ENCODE assay signal across 1 cellular context in the genomic region with DNA sequence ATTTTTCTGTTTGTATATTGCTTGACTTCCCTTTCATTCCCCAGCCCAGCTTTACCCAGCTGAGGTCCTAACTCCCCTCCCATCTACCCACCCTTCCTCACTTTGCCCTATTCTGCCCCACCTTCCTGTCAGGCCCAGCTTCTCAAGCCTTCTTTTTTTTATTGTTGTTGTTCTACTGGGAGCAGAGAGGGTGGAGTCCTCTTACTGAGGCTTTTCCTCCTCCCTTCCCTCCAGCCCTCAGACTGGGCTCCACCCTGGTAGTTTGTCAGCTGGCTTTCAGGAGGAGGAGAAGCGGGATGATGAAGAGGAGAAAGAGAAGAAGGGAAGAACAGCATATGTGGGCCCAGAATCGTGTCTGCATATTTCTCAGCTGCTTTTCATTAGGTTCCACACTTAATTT.
TF ChIP-seq lines count a peak whose summit lies in the region.

No MANE protein-coding gene starts in this region.

TF ChIP-seq in endothelial cell of umbilical vein, 7 proteins besides CTCF, POLR2A, EP300 and RAD21:
- TF ChIP-seq FOS (IDR thresholded peaks at IDR 0.05; ENCODE audit: borderline replicate concordance, insufficient read depth, low read length) (no peak), MYC (IDR thresholded peaks at IDR 0.05; ENCODE audit: low read depth, low read length) (no peak), MAX (IDR thresholded peaks at IDR 0.05; ENCODE audit: insufficient read depth, insufficient read length) (no peak), GATA2 (IDR thresholded peaks at IDR 0.05; ENCODE audit: insufficient read depth, insufficient read length, low read depth, low read length) (no peak), POLR2AphosphoS5 (IDR thresholded peaks at IDR 0.05; ENCODE audit: insufficient read depth, low read depth, low read length) (no peak), JUN (IDR thresholded peaks at IDR 0.05; ENCODE audit: borderline replicate concordance, insufficient read depth, insufficient read length, low read depth) (no peak), EZH2 (IDR thresholded peaks at IDR 0.05; ENCODE audit: borderline replicate concordance, low read depth, low read length, severe bottlenecking) (no peak)
